ENCODE assay signal across 5 cellular contexts in the genomic region with DNA sequence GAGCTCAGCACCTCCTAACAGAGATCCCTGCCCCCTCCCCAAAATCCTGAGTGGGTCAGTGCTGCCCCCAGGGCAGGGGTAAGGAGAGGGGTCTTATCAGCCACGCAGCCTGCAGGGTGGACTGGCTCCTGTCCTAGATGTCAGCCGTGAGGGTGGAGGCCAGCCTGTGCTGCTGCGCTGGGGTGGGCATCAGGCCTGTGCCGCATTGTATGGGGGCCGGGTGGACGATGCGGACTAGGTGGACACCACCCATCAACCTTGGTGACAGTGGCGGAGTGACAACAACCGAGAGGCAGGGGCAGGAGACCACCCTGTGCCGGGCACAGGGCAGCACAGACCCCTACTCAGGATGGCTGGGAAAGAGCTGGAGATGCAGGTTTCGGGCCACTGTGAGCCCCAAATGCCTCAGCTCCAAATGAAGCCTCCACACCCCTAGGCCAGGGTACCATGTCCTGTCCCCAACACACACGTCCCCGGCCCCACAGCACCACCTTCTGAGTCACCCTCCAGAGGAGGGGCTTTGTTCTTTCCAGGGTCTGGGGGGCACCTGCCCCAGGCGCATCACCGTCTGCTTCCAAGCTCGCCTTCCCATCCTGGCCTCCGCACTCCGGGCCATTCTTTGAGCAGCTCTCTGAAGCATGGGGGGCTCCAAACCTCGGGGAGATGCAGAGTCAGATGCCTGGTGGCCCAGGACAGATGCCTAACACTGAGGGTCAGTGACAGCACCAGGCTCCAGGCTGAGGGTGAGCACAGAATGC. TPM values are rescaled to one million over a fixed set of nuclear protein-coding genes. Genes with fewer than 3 reads are reported as not detected.
DNase-seq lines count a peak whose midpoint lies in the region; ATAC-seq and TF ChIP-seq lines count a peak whose summit lies in the region.
"Not testable (repeated sequence)": the region's sequence is repeated elsewhere in the genome, so short reads cannot be mapped to it uniquely, and the experiment has no call there.

No MANE protein-coding gene starts in this region.

- H3K27ac Mint-ChIP-seq in WTC11 = not testable (repeated sequence)

- peaks cover 71% of the 10 kb centered on the region for H3K4me1 ChIP-seq in BLaER1
- H3K4me1 ChIP-seq in upper lobe of right lung = not testable (repeated sequence)

- not testable (repeated sequence) for TF ChIP-seq CTCF in WTC11 (IDR thresholded peaks at IDR 0.05); upper lobe of right lung (IDR thresholded peaks at IDR 0.05)

- peak overlapping the region; percentile 69 for H3K4me2 ChIP-seq in BLaER1

- not testable (repeated sequence) for H3K27me3 ChIP-seq in BLaER1, upper lobe of right lung

- H3K9me3 ChIP-seq in BLaER1, upper lobe of right lung: not testable (repeated sequence)

- H3K27me3 Mint-ChIP-seq in WTC11 (ENCODE audit: low read depth) = not testable (repeated sequence)

- intact Hi-C loops in upper lobe of right lung (cut with DNase I) = not testable (repeated sequence)

- H4K20me1 ChIP-seq in BLaER1 = not testable (repeated sequence)

- not testable (repeated sequence) for H3K4me1 Mint-ChIP-seq in WTC11

- H3K36me3 ChIP-seq in BLaER1, upper lobe of right lung: not testable (repeated sequence)

- CTCF ChIA-PET in WTC11 (lab: Charles Lee) = not testable (repeated sequence)

- not testable (repeated sequence) for H3K4me3 Mint-ChIP-seq in WTC11

- H3K9ac ChIP-seq in BLaER1 = not testable (repeated sequence)

- ATAC-seq in WTC11, upper lobe of right lung: not testable (repeated sequence)

- not testable (repeated sequence) for H3K4me3 ChIP-seq in BLaER1, upper lobe of right lung

- H3K27ac ChIP-seq in BLaER1 = peak overlapping the region; percentile 49; the same call in 1 of the 2 replicates
- H3K27ac ChIP-seq in upper lobe of right lung = not testable (repeated sequence)

- H3K9me3 Mint-ChIP-seq in WTC11 = not testable (repeated sequence)

- POLR2A ChIA-PET in WTC11 (lab: Charles Lee) = not testable (repeated sequence)

- peak; percentile 27 for DNase-seq in D341Med (ENCODE audit: low spot score)
- DNase-seq in WTC11 (ENCODE audit: low spot score) = not testable (repeated sequence)
- DNase-seq in islet precursor cell = peak; percentile 41
- peak; percentile 56 for DNase-seq in upper lobe of right lung

- H3K36me3 Mint-ChIP-seq in WTC11 = peaks cover 10% of the 10 kb centered on the region

TF ChIP-seq in WTC11, 78 proteins besides CTCF, POLR2A, EP300 and RAD21:
- TF ChIP-seq, protein P1, sequence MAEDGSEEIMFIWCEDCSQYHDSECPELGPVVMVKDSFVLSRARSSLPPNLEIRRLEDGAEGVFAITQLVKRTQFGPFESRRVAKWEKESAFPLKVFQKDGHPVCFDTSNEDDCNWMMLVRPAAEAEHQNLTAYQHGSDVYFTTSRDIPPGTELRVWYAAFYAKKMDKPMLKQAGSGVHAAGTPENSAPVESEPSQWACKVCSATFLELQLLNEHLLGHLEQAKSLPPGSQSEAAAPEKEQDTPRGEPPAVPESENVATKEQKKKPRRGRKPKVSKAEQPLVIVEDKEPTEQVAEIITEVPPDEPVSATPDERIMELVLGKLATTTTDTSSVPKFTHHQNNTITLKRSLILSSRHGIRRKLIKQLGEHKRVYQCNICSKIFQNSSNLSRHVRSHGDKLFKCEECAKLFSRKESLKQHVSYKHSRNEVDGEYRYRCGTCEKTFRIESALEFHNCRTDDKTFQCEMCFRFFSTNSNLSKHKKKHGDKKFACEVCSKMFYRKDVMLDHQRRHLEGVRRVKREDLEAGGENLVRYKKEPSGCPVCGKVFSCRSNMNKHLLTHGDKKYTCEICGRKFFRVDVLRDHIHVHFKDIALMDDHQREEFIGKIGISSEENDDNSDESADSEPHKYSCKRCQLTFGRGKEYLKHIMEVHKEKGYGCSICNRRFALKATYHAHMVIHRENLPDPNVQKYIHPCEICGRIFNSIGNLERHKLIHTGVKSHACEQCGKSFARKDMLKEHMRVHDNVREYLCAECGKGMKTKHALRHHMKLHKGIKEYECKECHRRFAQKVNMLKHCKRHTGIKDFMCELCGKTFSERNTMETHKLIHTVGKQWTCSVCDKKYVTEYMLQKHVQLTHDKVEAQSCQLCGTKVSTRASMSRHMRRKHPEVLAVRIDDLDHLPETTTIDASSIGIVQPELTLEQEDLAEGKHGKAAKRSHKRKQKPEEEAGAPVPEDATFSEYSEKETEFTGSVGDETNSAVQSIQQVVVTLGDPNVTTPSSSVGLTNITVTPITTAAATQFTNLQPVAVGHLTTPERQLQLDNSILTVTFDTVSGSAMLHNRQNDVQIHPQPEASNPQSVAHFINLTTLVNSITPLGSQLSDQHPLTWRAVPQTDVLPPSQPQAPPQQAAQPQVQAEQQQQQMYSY (CRISPR knock-in tag; IDR thresholded peaks at IDR 0.05) = peak; percentile 60

RNA-seq across cellular contexts. Expression of a gene that starts 13.5 kb away (rescaled TPM):
- total RNA-seq in WTC11 (2021) = 26.7 to 32.1 TPM (median 30.6 TPM) in 3 replicates
- 5.7 TPM for total RNA-seq in upper lobe of right lung
